In genomic region chr12:45730116-45730841, GRCh38 we compare ENCODE assay signal across 8 cellular contexts. TPM values are rescaled to one million over a fixed set of nuclear protein-coding genes. Genes with fewer than 3 reads are reported as not detected.
DNase-seq lines count a peak whose midpoint lies in the region; ATAC-seq and TF ChIP-seq lines count a peak whose summit lies in the region.

No MANE protein-coding gene starts in this region.

- H3K9me3 ChIP-seq in left ventricle myocardium inferior (replicated peaks) = no peaks in the 10 kb centered on the region

- no peaks in the 10 kb centered on the region for H3K36me3 ChIP-seq in left ventricle myocardium inferior

- H3K4me1 ChIP-seq in left ventricle myocardium inferior = peaks cover 70% of the 10 kb centered on the region

- WGBS in adipose tissue, 3 donors = 1% methylated on average over 67 to 80 of the region's 80 CpGs

- TF ChIP-seq CTCF in left ventricle myocardium inferior (IDR thresholded peaks at IDR 0.05; ENCODE audit: borderline replicate concordance) = no peak

- ATAC-seq in GM18498 (IDR thresholded peaks at IDR 0.05; ENCODE audit: unreplicated experiment) = no peak

- peak overlapping the region; percentile 88 for H3K27ac ChIP-seq in adipose tissue (ENCODE audit: low read depth, low read length)
- peak overlapping the region; percentile 99 for H3K27ac ChIP-seq in left ventricle myocardium inferior (replicated peaks)

- peak; percentile 37 for DNase-seq in DMS153 (lab: John Stamatoyannopoulos, UW)
- DNase-seq in KG1 (lab: John Stamatoyannopoulos, UW) = peak; percentile 56
- DNase-seq in SW 1271 (lab: John Stamatoyannopoulos, UW) = peak; percentile 29 to 74
- peak; percentile 48 for DNase-seq in left ventricle myocardium inferior
- DNase-seq in posterior vena cava (ENCODE audit: low spot score) = peak; percentile 82
- peak; percentile 51 for DNase-seq in ureter (ENCODE audit: low spot score)

- H3K4me3 ChIP-seq in left ventricle myocardium inferior = peak overlapping the region; percentile 89

- intact Hi-C loops in left ventricle myocardium inferior (cut with micrococcal nuclease) (no loop called here), posterior vena cava (cut with DNase I) (no loop called here)

- no peaks in the 10 kb centered on the region for H3K27me3 ChIP-seq in left ventricle myocardium inferior (ENCODE audit: low read depth)

RNA-seq across cellular contexts. Expression of gene ARID2, which starts 0.8 kb away (rescaled TPM):
- 1 to 10 TPM; 3.7 to 4.7 (median 4.7) TPM for polyA plus RNA-seq in adipose tissue
- total RNA-seq in left ventricle myocardium inferior (15.7 TPM), posterior vena cava (10 to 100 TPM; 26.6 to 27.8 TPM), ureter (44.5 TPM)
